Comparison of ENCODE assay signal across 12 cellular contexts in the genomic region with DNA sequence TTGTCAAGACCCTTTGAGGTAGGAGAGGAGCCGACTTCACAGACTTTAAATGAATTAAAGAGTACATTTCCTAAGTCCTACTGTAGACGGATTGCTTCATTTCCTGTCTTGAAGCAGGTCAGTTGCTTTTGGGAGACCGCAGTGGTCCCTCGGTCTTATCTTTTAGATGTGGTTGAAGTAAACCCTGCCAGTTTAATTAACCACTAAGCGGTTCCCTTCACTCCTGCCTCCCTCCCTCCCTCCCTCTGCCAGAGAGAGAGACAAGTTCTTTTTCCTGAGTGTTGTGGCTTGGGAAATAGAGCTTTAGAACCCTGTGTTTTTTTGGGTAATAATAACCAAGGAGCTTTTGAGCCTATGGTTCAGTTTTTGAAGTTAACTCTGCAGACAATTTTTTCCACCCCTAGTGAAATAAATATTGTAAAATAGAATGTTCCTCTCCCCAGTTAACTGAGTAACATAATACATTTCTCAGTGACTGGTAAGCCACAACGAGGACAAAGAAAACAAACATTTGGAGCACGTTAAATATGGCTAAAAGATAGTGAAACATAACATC.
A peak's percentile ranks its signal among the peaks of the same experiment; 100 is the strongest.
DNase-seq lines count a peak whose midpoint lies in the region; ATAC-seq lines count a peak whose summit lies in the region.
"Had no signal": no experiment of that assay in that cellular context is flagged by ENCODE, and none has a peak within 500 bp of the region (broad histone marks: within the 10 kb centered on the region; RNA-seq: fewer than 3 reads in every experiment).

No MANE protein-coding gene starts in this region.

- H3K27ac ChIP-seq in iPS-20b (ENCODE audit: low read length), result peak overlapping the region; percentile 52

- peak overlapping the region; percentile 37 for H3K9ac ChIP-seq in iPS-20b (ENCODE audit: low read depth, low read length)

- no peaks in the 10 kb centered on the region for H3K27me3 ChIP-seq in iPS-20b (ENCODE audit: insufficient read depth, low read length)

- H3K4me3 ChIP-seq in iPS-20b (ENCODE audit: low read length), result no peak overlapping the region

- H3K9me3 ChIP-seq in iPS-20b (ENCODE audit: insufficient read depth, low read depth, low read length), result peaks cover 13% of the 10 kb centered on the region; the same call in 1 of the 2 replicates

- DNase-seq in AG08396 (ENCODE audit: low spot score), result peak; percentile 23
- DNase-seq in KG1 (lab: John Stamatoyannopoulos, UW), result peak; percentile 5
- DNase-seq in UCSD-AML1 (lab: John Stamatoyannopoulos, UW; ENCODE audit: unreplicated experiment), result peak; percentile 61
- no peak for DNase-seq in GM19238 (ENCODE audit: insufficient read length, low spot score)
- DNase-seq in hippocampal formation (lab: John Stamatoyannopoulos, UW), result no peak
- DNase-seq in NCI-H1694 (lab: John Stamatoyannopoulos, UW), result no peak
- DNase-seq: activated T-cell treated with anti-CD3 and anti-CD28 coated beads, Interleukin-2, amount 50 U/mL, for 24 hours; glutamatergic neuron; NCI-H524; stimulated activated naive CD4-positive, alpha-beta T cell treated with Interleukin-2 at 50 U/mL for 16 hours had no signal

- peaks cover 18% of the 10 kb centered on the region for H3K36me3 ChIP-seq in iPS-20b (ENCODE audit: insufficient read depth, low read depth, low read length)

- H3K4me1 ChIP-seq in iPS-20b (ENCODE audit: insufficient read depth, low read length), result peaks cover 27% of the 10 kb centered on the region

- ATAC-seq in GM18858 (IDR thresholded peaks at IDR 0.05; ENCODE audit: unreplicated experiment), result no peak

Comparison
In these comparisons a context has a peak if more than half of its experiments do, and no peak if none do; other contexts are left out.
1. DNase-seq: peak in AG08396 (single experiment), KG1 (single experiment) and UCSD-AML1 (single experiment); none in GM19238 (single experiment), hippocampal formation (0 of 2) and NCI-H1694 (single experiment).